ENCODE assay signal across 8 cellular contexts in genomic region chr3:39406368-39407258, GRCh38.
DNase-seq lines count a peak whose midpoint lies in the region; ATAC-seq and TF ChIP-seq lines count a peak whose summit lies in the region.

TSS of gene RPSA (plus strand) at chr3:39406720. CDS start at chr3:39407654, 934 bp downstream.

- H3K4me3 Mint-ChIP-seq in nephron progenitor cell = peak within 1 kb of the TSS; percentile 95
- H3K4me3 Mint-ChIP-seq in stimulated activated naive CD8-positive, alpha-beta T cell treated with anti-CD3 and anti-CD28 coated beads, Interleukin-15, amount 100 ng/mL, for 72 hours = peak within 1 kb of the TSS; percentile 91 to 94

- H3K27me3 ChIP-seq in MM.1S (replicated peaks; ENCODE audit: insufficient read depth, low read length) = no peaks in the 10 kb centered on the region

- H3K36me3 ChIP-seq in MM.1S (replicated peaks; ENCODE audit: insufficient read depth, low read length) = peaks cover 26% of the 10 kb centered on the region

- H3K27ac Mint-ChIP-seq in nephron progenitor cell = peak within 1 kb of the TSS; percentile 97
- peak within 1 kb of the TSS; percentile 97 to 99 for H3K27ac Mint-ChIP-seq in stimulated activated naive CD8-positive, alpha-beta T cell treated with anti-CD3 and anti-CD28 coated beads, Interleukin-15, amount 100 ng/mL, for 72 hours

- peaks cover 28% of the 10 kb centered on the region for H4K20me1 ChIP-seq in MM.1S (ENCODE audit: insufficient read depth, low read length)

- H3K27ac ChIP-seq in MM.1S (ENCODE audit: low read length) = peak within 1 kb of the TSS; percentile 83

- H3K9ac ChIP-seq in MM.1S (ENCODE audit: low read length) = peak within 1 kb of the TSS; percentile 94

- H3K9me3 ChIP-seq in MM.1S (replicated peaks; ENCODE audit: insufficient read depth, low read length) = no peaks in the 10 kb centered on the region

- H3K79me2 ChIP-seq in MM.1S (ENCODE audit: low read length) = peaks cover 45% of the 10 kb centered on the region

- peak within 1 kb of the TSS; percentile 85 for H3K4me2 ChIP-seq in MM.1S (ENCODE audit: low read depth, low read length)

- TF ChIP-seq CTCF in MM.1S (IDR thresholded peaks at IDR 0.05; ENCODE audit: low read length) (peak; percentile 32), nephron progenitor cell (IDR thresholded peaks at IDR 0.05) (no peak)

- H3K36me3 Mint-ChIP-seq in nephron progenitor cell (ENCODE audit: low read depth) = peaks cover 43% of the 10 kb centered on the region

- peaks cover 3% of the 10 kb centered on the region for H3K27me3 Mint-ChIP-seq in nephron progenitor cell (ENCODE audit: low read depth, poor library complexity)
- no peaks in the 10 kb centered on the region for H3K27me3 Mint-ChIP-seq in stimulated activated naive CD8-positive, alpha-beta T cell treated with anti-CD3 and anti-CD28 coated beads, Interleukin-15, amount 100 ng/mL, for 72 hours

- no peaks in the 10 kb centered on the region for H3K9me2 ChIP-seq in MM.1S (replicated peaks; ENCODE audit: insufficient read depth, low read length)

- H3F3A ChIP-seq in MM.1S (ENCODE audit: insufficient read depth, low read length) = peaks cover 43% of the 10 kb centered on the region

- no peaks in the 10 kb centered on the region for H3K9me3 Mint-ChIP-seq in nephron progenitor cell
- H3K9me3 Mint-ChIP-seq in stimulated activated naive CD8-positive, alpha-beta T cell treated with anti-CD3 and anti-CD28 coated beads, Interleukin-15, amount 100 ng/mL, for 72 hours = no peaks in the 10 kb centered on the region

- peak within 1 kb of the TSS; percentile 78 for H3K4me3 ChIP-seq in MM.1S (ENCODE audit: low read length)

- peak; percentile 94 for ATAC-seq in stimulated activated naive CD8-positive, alpha-beta T cell treated with anti-CD3 and anti-CD28 coated beads, Interleukin-15, amount 100 ng/mL, for 72 hours

- peak within 1 kb of the TSS; percentile 35; the same call in 1 of the 2 replicates for H2AFZ ChIP-seq in MM.1S (ENCODE audit: low read length)

- DNase-seq in GF-D8 (lab: John Stamatoyannopoulos, UW) (peak; percentile 96), HCEC 1CT (peak; percentile 98), MM.1S (peak; percentile 99), SIG-M5 (lab: John Stamatoyannopoulos, UW) (peak; percentile 98), activated gamma-delta T cell (lab: John Stamatoyannopoulos, UW) (peak; percentile 74), fibroblast of the conjunctiva (ENCODE audit: low read depth) (peak; percentile 95), nephron progenitor cell (peak; percentile 90)
- DNase-seq in stimulated activated naive CD8-positive, alpha-beta T cell treated with anti-CD3 and anti-CD28 coated beads, Interleukin-15, amount 100 ng/mL, for 72 hours = peak; percentile 94 to 98

- peaks cover 42% of the 10 kb centered on the region for H3K4me1 Mint-ChIP-seq in nephron progenitor cell
- H3K4me1 Mint-ChIP-seq in stimulated activated naive CD8-positive, alpha-beta T cell treated with anti-CD3 and anti-CD28 coated beads, Interleukin-15, amount 100 ng/mL, for 72 hours = peaks cover 63% of the 10 kb centered on the region

- H3K4me1 ChIP-seq in MM.1S (ENCODE audit: low read length) = peaks cover 11% of the 10 kb centered on the region

Comparison
In these comparisons a context has a peak if more than half of its experiments do, and no peak if none do; other contexts are left out.
1. Peak in every context shown above with its lines: DNase-seq, ATAC-seq, H3K4me3 ChIP-seq and H3K27ac ChIP-seq.